28 cellular contexts compared by ENCODE assay signal in genomic region chr17:77506371-77506991, GRCh38.
DNase-seq lines count a peak whose midpoint lies in the region; ATAC-seq and TF ChIP-seq lines count a peak whose summit lies in the region.
"Had no signal": no experiment of that assay in that cellular context is flagged by ENCODE, and none has a peak within 500 bp of the region (broad histone marks: within the 10 kb centered on the region; RNA-seq: fewer than 3 reads in every experiment).

No MANE protein-coding gene starts in this region.

- peaks cover 2% of the 10 kb centered on the region for H3K9me3 Mint-ChIP-seq in activated naive CD8-positive, alpha-beta T cell treated with anti-CD3 and anti-CD28 coated beads, Interleukin-2, amount 10 ng/mL, durations not matched to agents 7 days and 5 days
- peaks cover 1% of the 10 kb centered on the region for H3K9me3 Mint-ChIP-seq in activated naive CD8-positive, alpha-beta T cell treated with anti-CD3 and anti-CD28 coated beads for 36 hours
- peaks cover 11% of the 10 kb centered on the region for H3K9me3 Mint-ChIP-seq in endodermal cell
- H3K9me3 Mint-ChIP-seq: stimulated activated memory B cell treated with anti-CD40 and anti-IgM and Interleukin-4, amounts not matched to agents 10 μg/mL and 1 μg/mL and 100 μg/mL, for 72 hours had no signal

- H3K27ac ChIP-seq in endodermal cell (ENCODE audit: low read depth, low read length), result peak overlapping the region; percentile 73
- H3K27ac ChIP-seq: body of pancreas, epithelial cell of prostate, ovary, PC-9, suprapubic skin, VCaP had no signal

- no peak overlapping the region for H3K4me3 Mint-ChIP-seq in activated naive CD8-positive, alpha-beta T cell treated with anti-CD3 and anti-CD28 coated beads, Interleukin-2, amount 10 ng/mL, durations not matched to agents 7 days and 5 days
- H3K4me3 Mint-ChIP-seq in activated naive CD8-positive, alpha-beta T cell treated with anti-CD3 and anti-CD28 coated beads for 36 hours, result no peak overlapping the region
- no peak overlapping the region for H3K4me3 Mint-ChIP-seq in endodermal cell
- H3K4me3 Mint-ChIP-seq: activated CD4-positive, alpha-beta T cell treated with anti-CD3 and anti-CD28 coated beads, Interleukin-2, amount 10 ng/mL, durations not matched to agents 7 days and 5 days; GM23338; naive thymus-derived CD8-positive, alpha-beta T cell; stimulated activated memory B cell treated with anti-CD40 and anti-IgM and Interleukin-4, amounts not matched to agents 10 μg/mL and 1 μg/mL and 100 μg/mL, for 72 hours had no signal

- H3K4me3 ChIP-seq in endodermal cell (ENCODE audit: low read length), result no peak overlapping the region
- H3K4me3 ChIP-seq: body of pancreas, GM12878, GM23338, ovary, PC-9, suprapubic skin had no signal

- POLR2A ChIA-PET in activated naive CD8-positive, alpha-beta T cell treated with anti-CD3 and anti-CD28 coated beads, Interleukin-2, amount 10 ng/mL, durations not matched to agents 7 days and 5 days (lab: Charles Lee), result no interaction called here

- H3K9me3 ChIP-seq in endodermal cell (ENCODE audit: control insufficient read depth, low read length), result peaks cover 2% of the 10 kb centered on the region
- H3K9me3 ChIP-seq: body of pancreas, ovary, suprapubic skin had no signal

- H3K36me3 Mint-ChIP-seq in activated naive CD8-positive, alpha-beta T cell treated with anti-CD3 and anti-CD28 coated beads, Interleukin-2, amount 10 ng/mL, durations not matched to agents 7 days and 5 days, result peaks cover 7% of the 10 kb centered on the region
- peaks cover 5% of the 10 kb centered on the region for H3K36me3 Mint-ChIP-seq in activated naive CD8-positive, alpha-beta T cell treated with anti-CD3 and anti-CD28 coated beads for 36 hours
- H3K36me3 Mint-ChIP-seq in endodermal cell (ENCODE audit: low read depth), result peaks cover 6% of the 10 kb centered on the region

- peaks cover 4% of the 10 kb centered on the region for H3K36me3 ChIP-seq in endodermal cell (ENCODE audit: control insufficient read depth, insufficient read depth, low read length)
- H3K36me3 ChIP-seq: ovary, suprapubic skin had no signal

- no peaks in the 10 kb centered on the region for H3K4me1 Mint-ChIP-seq in activated naive CD8-positive, alpha-beta T cell treated with anti-CD3 and anti-CD28 coated beads, Interleukin-2, amount 10 ng/mL, durations not matched to agents 7 days and 5 days
- no peaks in the 10 kb centered on the region for H3K4me1 Mint-ChIP-seq in activated naive CD8-positive, alpha-beta T cell treated with anti-CD3 and anti-CD28 coated beads for 36 hours
- H3K4me1 Mint-ChIP-seq in endodermal cell, result no peaks in the 10 kb centered on the region
- H3K4me1 Mint-ChIP-seq: activated CD4-positive, alpha-beta T cell treated with anti-CD3 and anti-CD28 coated beads, Interleukin-2, amount 10 ng/mL, durations not matched to agents 7 days and 5 days; naive thymus-derived CD8-positive, alpha-beta T cell; stimulated activated memory B cell treated with anti-CD40 and anti-IgM and Interleukin-4, amounts not matched to agents 10 μg/mL and 1 μg/mL and 100 μg/mL, for 72 hours had no signal

- no peaks in the 10 kb centered on the region for H3K4me1 ChIP-seq in endodermal cell (ENCODE audit: control insufficient read depth, insufficient read depth, low read length)
- H3K4me1 ChIP-seq: body of pancreas, suprapubic skin had no signal

- H3K27me3 Mint-ChIP-seq in activated naive CD8-positive, alpha-beta T cell treated with anti-CD3 and anti-CD28 coated beads, Interleukin-2, amount 10 ng/mL, durations not matched to agents 7 days and 5 days, result no peaks in the 10 kb centered on the region
- H3K27me3 Mint-ChIP-seq in activated naive CD8-positive, alpha-beta T cell treated with anti-CD3 and anti-CD28 coated beads for 36 hours, result no peaks in the 10 kb centered on the region
- peaks cover 5% of the 10 kb centered on the region for H3K27me3 Mint-ChIP-seq in endodermal cell (ENCODE audit: insufficient read depth)
- H3K27me3 Mint-ChIP-seq: activated CD4-positive, alpha-beta T cell treated with anti-CD3 and anti-CD28 coated beads, Interleukin-2, amount 10 ng/mL, durations not matched to agents 7 days and 5 days; naive thymus-derived CD8-positive, alpha-beta T cell; stimulated activated memory B cell treated with anti-CD40 and anti-IgM and Interleukin-4, amounts not matched to agents 10 μg/mL and 1 μg/mL and 100 μg/mL, for 72 hours had no signal

- in situ Hi-C loops in GM13977 (cut with MboI; ENCODE audit: low pct_unique_long_range_greater_than_20kb, low sequenced_read_pairs, unreplicated experiment), result no loop called here

- H3K27me3 ChIP-seq in endodermal cell (ENCODE audit: control insufficient read depth, insufficient read depth, low read length, poor library complexity, severe bottlenecking), result no peaks in the 10 kb centered on the region
- H3K27me3 ChIP-seq: body of pancreas, suprapubic skin had no signal

- H3K27ac Mint-ChIP-seq in activated naive CD8-positive, alpha-beta T cell treated with anti-CD3 and anti-CD28 coated beads, Interleukin-2, amount 10 ng/mL, durations not matched to agents 7 days and 5 days, result no peak overlapping the region
- no peak overlapping the region for H3K27ac Mint-ChIP-seq in activated naive CD8-positive, alpha-beta T cell treated with anti-CD3 and anti-CD28 coated beads for 36 hours
- no peak overlapping the region for H3K27ac Mint-ChIP-seq in endodermal cell
- H3K27ac Mint-ChIP-seq: GM23338; stimulated activated memory B cell treated with anti-CD40 and anti-IgM and Interleukin-4, amounts not matched to agents 10 μg/mL and 1 μg/mL and 100 μg/mL, for 72 hours had no signal

- DNase-seq in activated naive CD8-positive, alpha-beta T cell treated with anti-CD3 and anti-CD28 coated beads, Interleukin-2, amount 10 ng/mL, durations not matched to agents 7 days and 5 days, result peak; percentile 32
- no peak for DNase-seq in activated naive CD8-positive, alpha-beta T cell treated with anti-CD3 and anti-CD28 coated beads for 36 hours
- DNase-seq in GM13977 (ENCODE audit: low spot score) (peak; percentile 7), endodermal cell (peak; percentile 54), sciatic nerve (ENCODE audit: low spot score) (peak; percentile 57), activated gamma-delta T cell (lab: John Stamatoyannopoulos, UW) (no peak), DMS114 treated with DMSO at 0.1 percent for 48 hours (lab: John Stamatoyannopoulos, UW; ENCODE audit: unreplicated experiment) (no peak), NCI-H2171 (lab: John Stamatoyannopoulos, UW) (no peak)
- DNase-seq: activated CD4-positive, alpha-beta T cell treated with anti-CD3 and anti-CD28 coated beads, Interleukin-2, amount 10 ng/mL, durations not matched to agents 7 days and 5 days; Calu3; cerebellar nuclear complex; IMR-90; midbrain; NCI-H2171 treated with DMSO at 0.1 percent for 48 hours; ovary; PC-9; SHP77 treated with DMSO at 0.1 percent for 48 hours; stimulated activated CD4-positive, alpha-beta T cell treated with anti-CD3 and anti-CD28 coated beads, Interleukin-4, amount 100 ng/mL, for 4 hours; SW 1271; T-helper 9 cell had no signal

- no peak for TF ChIP-seq CTCF in GM13977 (IDR thresholded peaks at IDR 0.05; ENCODE audit: extremely low read depth, insufficient read depth, missing control alignments)
- TF ChIP-seq CTCF in endodermal cell (conservative IDR thresholded peaks at IDR 0.05), result no peak

- intact Hi-C loops in sciatic nerve (cut with DNase I), result no loop called here

- H3K9ac ChIP-seq in endodermal cell (ENCODE audit: extremely low read depth, low read length, poor library complexity, severe bottlenecking), result no peak overlapping the region

- 87 to 89% methylated on average over 19 to 27 of the region's 27 CpGs for WGBS in endodermal cell (ENCODE audit: insufficient coverage in 1 of 2, insufficient read length in 1 of 2), 2 experiments

- ATAC-seq in activated naive CD8-positive, alpha-beta T cell treated with anti-CD3 and anti-CD28 coated beads, Interleukin-2, amount 10 ng/mL, durations not matched to agents 7 days and 5 days (ENCODE audit: low read depth), result no peak
- no peak for ATAC-seq in sciatic nerve
- ATAC-seq: body of pancreas; GM12878; naive thymus-derived CD8-positive, alpha-beta T cell; stimulated activated memory B cell treated with anti-CD40 and anti-IgM and Interleukin-4, amounts not matched to agents 10 μg/mL and 1 μg/mL and 100 μg/mL, for 72 hours had no signal

Comparison
In these comparisons a context has a peak if more than half of its experiments do, and no peak if none do; other contexts are left out.
1. DNase-seq: peak in activated naive CD8-positive, alpha-beta T cell treated with anti-CD3 and anti-CD28 coated beads, Interleukin-2, amount 10 ng/mL, durations not matched to agents 7 days and 5 days (single experiment), GM13977 (single experiment), endodermal cell (single experiment) and sciatic nerve (single experiment); none in activated naive CD8-positive, alpha-beta T cell treated with anti-CD3 and anti-CD28 coated beads for 36 hours (single experiment), activated gamma-delta T cell (single experiment), DMS114 treated with DMSO at 0.1 percent for 48 hours (single experiment) and NCI-H2171 (single experiment).